ENCODE assay signal across 11 cellular contexts in genomic region chr7:55504093-55504859, GRCh38.
DNase-seq lines count a peak whose midpoint lies in the region; ATAC-seq and TF ChIP-seq lines count a peak whose summit lies in the region.
"Had no signal": no experiment of that assay in that cellular context is flagged by ENCODE, and none has a peak within 500 bp of the region (broad histone marks: within the 10 kb centered on the region; RNA-seq: fewer than 3 reads in every experiment).

No MANE protein-coding gene starts in this region.

- DNase-seq in AG08396 (ENCODE audit: low spot score) (peak; percentile 39), GM03348 (ENCODE audit: low spot score) (peak; percentile 64), PC-3 (peak; percentile 24), foreskin melanocyte (peak; percentile 47), D341Med (ENCODE audit: low spot score) (no peak), DMS114 treated with DMSO at 0.1 percent for 48 hours (lab: John Stamatoyannopoulos, UW; ENCODE audit: unreplicated experiment) (no peak)
- DNase-seq: DMS79 treated with DMSO at 0.1 percent for 48 hours, NCI-H1436 treated with DMSO at 0.1 percent for 48 hours, T1000 had no signal

- POLR2A ChIA-PET in PC-3 (lab: Charles Lee; ENCODE audit: unreplicated experiment): no interaction called here

- ATAC-seq in PC-3 (peak; percentile 48), GM18873 (IDR thresholded peaks at IDR 0.05; ENCODE audit: low FRiP score, unreplicated experiment) (no peak), HG03196 (IDR thresholded peaks at IDR 0.05; ENCODE audit: unreplicated experiment) (no peak)

- no peaks in the 10 kb centered on the region for H3K9me2 ChIP-seq in PC-3 (replicated peaks; ENCODE audit: low read length)

- H3K36me3 ChIP-seq in PC-3 (ENCODE audit: low read depth, low read length): no peaks in the 10 kb centered on the region

- no peaks in the 10 kb centered on the region for H3K79me2 ChIP-seq in PC-3 (ENCODE audit: low read length)

- CTCF ChIA-PET in PC-3 (lab: Charles Lee): no interaction called here

- H3K4me2 ChIP-seq in PC-3 (ENCODE audit: low read length): no peak overlapping the region

- no peaks in the 10 kb centered on the region for H3K27me3 ChIP-seq in PC-3 (ENCODE audit: low read length)

- H2AFZ ChIP-seq in PC-3 (ENCODE audit: low read length): no peak overlapping the region

- H3K4me1 ChIP-seq in PC-3 (ENCODE audit: insufficient read depth, low read length): peaks cover 8% of the 10 kb centered on the region; the same call in 1 of the 2 replicates

- H3F3A ChIP-seq in PC-3 (ENCODE audit: low read length, unreplicated experiment): no peaks in the 10 kb centered on the region

- no TSS peak for BruUV-seq in PC-3 (replicated peaks; lab: Mats Ljungman, UMichigan)

- no peak overlapping the region for H3K4me3 ChIP-seq in PC-3 (ENCODE audit: low read length)

- no peak overlapping the region for H3K27ac ChIP-seq in PC-3 (ENCODE audit: low read length)

- H3K9me3 ChIP-seq in PC-3 (ENCODE audit: low read length): no peaks in the 10 kb centered on the region

- no peak overlapping the region for H3K9ac ChIP-seq in PC-3 (ENCODE audit: low read length)

- no peaks in the 10 kb centered on the region for H4K20me1 ChIP-seq in PC-3 (ENCODE audit: low read length)

- intact Hi-C loops in PC-3 (cut with micrococcal nuclease): no loop called here

- TF ChIP-seq CTCF in PC-3 (conservative IDR thresholded peaks at IDR 0.05; ENCODE audit: low read depth, low read length): no peak

Comparison
In these comparisons a context has a peak if more than half of its experiments do, and no peak if none do; other contexts are left out.
1. DNase-seq: peak in AG08396 (single experiment), GM03348 (single experiment), PC-3 (single experiment) and foreskin melanocyte (single experiment); none in D341Med (single experiment) and DMS114 treated with DMSO at 0.1 percent for 48 hours (single experiment).